30 cellular contexts compared by ENCODE assay signal in the genomic region with DNA sequence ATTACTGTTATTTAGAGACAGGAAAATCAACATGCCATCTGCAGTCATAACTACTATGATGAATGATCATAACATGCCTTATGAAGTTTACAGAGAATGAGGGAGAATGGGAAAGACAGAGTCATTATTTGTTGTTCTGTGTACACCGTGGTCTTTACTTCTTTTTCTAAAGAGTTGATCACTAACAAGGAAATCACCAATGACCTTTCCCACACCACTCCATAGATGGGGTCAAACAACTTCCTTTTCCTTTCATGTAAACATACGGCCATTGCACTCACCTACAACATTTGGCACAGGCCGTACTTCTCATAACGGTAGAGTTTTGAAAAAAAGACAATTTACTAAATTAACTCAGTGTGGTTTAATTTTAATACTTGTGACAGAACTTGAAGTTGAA.
"Had no signal": no experiment of that assay in that cellular context is flagged by ENCODE, and none has a peak within 500 bp of the region (broad histone marks: within the 10 kb centered on the region; RNA-seq: fewer than 3 reads in every experiment).

No MANE protein-coding gene starts in this region.

- H3K27me3 Mint-ChIP-seq: dendritic cell treated with granulocyte-macrophage colony-stimulating factor and Interleukin-4, amounts not matched to agents 40 ng/mL and 50 ng/mL, for 4 days; effector memory CD8-positive, alpha-beta T cell; naive thymus-derived CD8-positive, alpha-beta T cell had no signal

- H3K9me3 ChIP-seq: colonic mucosa, esophagus squamous epithelium, gastrocnemius medialis, lower lobe of right lung had no signal

- H3K4me3 Mint-ChIP-seq: dendritic cell treated with granulocyte-macrophage colony-stimulating factor and Interleukin-4, amounts not matched to agents 40 ng/mL and 50 ng/mL, for 4 days; effector memory CD8-positive, alpha-beta T cell; endodermal cell; memory B cell; mesothelial cell of epicardium; naive B cell; naive thymus-derived CD8-positive, alpha-beta T cell had no signal

- H3K27ac Mint-ChIP-seq: dendritic cell treated with granulocyte-macrophage colony-stimulating factor and Interleukin-4, amounts not matched to agents 40 ng/mL and 50 ng/mL, for 4 days; effector memory CD8-positive, alpha-beta T cell; memory B cell; mesothelial cell of epicardium; naive B cell; naive thymus-derived CD8-positive, alpha-beta T cell had no signal

- H3K36me3 ChIP-seq: colonic mucosa, esophagus squamous epithelium, gastrocnemius medialis, heart right ventricle, left ventricle myocardium inferior, lower lobe of right lung had no signal

- H3K4me3 ChIP-seq: colonic mucosa, esophagus squamous epithelium, gastrocnemius medialis, heart right ventricle, left ventricle myocardium inferior, lower lobe of right lung, mucosa of descending colon had no signal

- FAIRE-seq: endometrium, islet of Langerhans, keratinocyte had no signal

- H3K36me3 Mint-ChIP-seq: memory B cell; naive B cell; naive thymus-derived CD8-positive, alpha-beta T cell had no signal

- H3K4me1 ChIP-seq: colonic mucosa, esophagus squamous epithelium, gastrocnemius medialis, heart right ventricle, left ventricle myocardium inferior, lower lobe of right lung had no signal

- H3K27me3 ChIP-seq: colonic mucosa, esophagus squamous epithelium, gastrocnemius medialis, heart right ventricle had no signal

- H3K27ac ChIP-seq: colonic mucosa, epithelial cell of prostate, esophagus squamous epithelium, gastrocnemius medialis, heart right ventricle, left ventricle myocardium inferior, lower lobe of right lung had no signal

- DNase-seq: colonic mucosa; cortex of kidney; effector CD8-positive, alpha-beta T cell; effector memory CD8-positive, alpha-beta T cell; endodermal cell; erythroblast; esophagus squamous epithelium; foreskin fibroblast; foreskin melanocyte; gastrocnemius medialis; glutamatergic neuron; head of caudate nucleus; heart right ventricle; hippocampal formation; left cardiac atrium; left ventricle myocardium inferior; lower lobe of right lung; mammary epithelial cell; mucosa of descending colon; naive B cell; naive thymus-derived CD8-positive, alpha-beta T cell had no signal

- H3K4me1 Mint-ChIP-seq: memory B cell; mesothelial cell of epicardium; naive B cell; naive thymus-derived CD8-positive, alpha-beta T cell had no signal

- ATAC-seq: effector memory CD8-positive, alpha-beta T cell; esophagus mucosa; gastrocnemius medialis; heart right ventricle; left cardiac atrium; left lobe of liver; lower lobe of right lung; mucosa of descending colon; naive thymus-derived CD8-positive, alpha-beta T cell had no signal
